Comparison of ENCODE assay signal across 16 cellular contexts in genomic region chr1:44603718-44604117, GRCh38.
DNase-seq lines count a peak whose midpoint lies in the region; ATAC-seq and TF ChIP-seq lines count a peak whose summit lies in the region.
"Had no signal": no experiment of that assay in that cellular context is flagged by ENCODE, and none has a peak within 500 bp of the region (broad histone marks: within the 10 kb centered on the region; RNA-seq: fewer than 3 reads in every experiment).

No MANE protein-coding gene starts in this region.

- H3K4me3 Mint-ChIP-seq in chondrocyte (ENCODE audit: unreplicated experiment) = no peak overlapping the region
- H3K4me3 Mint-ChIP-seq: activated naive CD8-positive, alpha-beta T cell treated with anti-CD3 and anti-CD28 coated beads for 36 hours; nephron; T-cell had no signal

- no peaks in the 10 kb centered on the region for H3K36me3 ChIP-seq in SK-N-SH (replicated peaks in 1 of 2; ENCODE audit: control insufficient read depth in 1 of 2, insufficient read depth in 2 of 2, low read length in 1 of 2)
- H3K36me3 ChIP-seq: cardiac muscle cell had no signal

- no peak overlapping the region for H3K27ac ChIP-seq in SK-N-SH (ENCODE audit: low read depth in 2 of 2, low read length in 1 of 2)
- H3K27ac ChIP-seq: cardiac muscle cell, PC-9 had no signal

- no peaks in the 10 kb centered on the region for H3K9me3 ChIP-seq in SK-N-SH

- H3K4me1 Mint-ChIP-seq in chondrocyte (ENCODE audit: low read depth) = no peaks in the 10 kb centered on the region
- H3K4me1 Mint-ChIP-seq: activated naive CD8-positive, alpha-beta T cell treated with anti-CD3 and anti-CD28 coated beads for 36 hours; T-cell had no signal

- H3K4me2 ChIP-seq in SK-N-SH = no peak overlapping the region
- H3K4me2 ChIP-seq: PC-9 had no signal

- H3K79me2 ChIP-seq in SK-N-SH (ENCODE audit: insufficient read depth) = no peaks in the 10 kb centered on the region

- H3K9me2 ChIP-seq in SK-N-SH = no peaks in the 10 kb centered on the region

- H3K27ac Mint-ChIP-seq in chondrocyte (ENCODE audit: unreplicated experiment) = no peak overlapping the region
- H3K27ac Mint-ChIP-seq: activated naive CD8-positive, alpha-beta T cell treated with anti-CD3 and anti-CD28 coated beads for 36 hours; nephron; T-cell had no signal

- ATAC-seq in SK-N-SH treated with all-trans-retinoic acid at 6 μM for 48 hours (no peak; the same call in 2 of the 3 replicates), GM21529 (IDR thresholded peaks at IDR 0.05; ENCODE audit: unreplicated experiment) (no peak), HG02884 (IDR thresholded peaks at IDR 0.05; ENCODE audit: unreplicated experiment) (no peak)
- ATAC-seq: right cardiac atrium, T-cell had no signal

- H3K9me3 Mint-ChIP-seq in chondrocyte (ENCODE audit: low read depth) = no peaks in the 10 kb centered on the region
- H3K9me3 Mint-ChIP-seq: activated naive CD8-positive, alpha-beta T cell treated with anti-CD3 and anti-CD28 coated beads for 36 hours; nephron; T-cell had no signal

- DNase-seq in SK-N-SH = peak; percentile 46
- DNase-seq in NCI-H2227 treated with DMSO at 0.1 percent for 48 hours (lab: John Stamatoyannopoulos, UW) = peak; percentile 64
- peak; percentile 56 for DNase-seq in chondrocyte (ENCODE audit: low spot score)
- no peak for DNase-seq in foreskin melanocyte
- no peak for DNase-seq in glomerular visceral epithelial cell (ENCODE audit: extremely low spot score)
- DNase-seq: activated naive CD8-positive, alpha-beta T cell treated with anti-CD3 and anti-CD28 coated beads for 36 hours; NCI-H226; PC-9; right cardiac atrium; stimulated activated CD4-positive, alpha-beta T cell treated with anti-CD3 and anti-CD28 coated beads, Interleukin-2, amount 100 ng/mL, for 48 hours; T-cell had no signal

- no peak overlapping the region for H3K4me3 ChIP-seq in SK-N-SH (ENCODE audit: low read depth in 2 of 2, low read length in 1 of 2)
- H3K4me3 ChIP-seq: cardiac muscle cell, PC-9 had no signal

- H3K4me1 ChIP-seq in SK-N-SH (ENCODE audit: control insufficient read depth in 1 of 2, insufficient read depth in 2 of 2, low read depth in 1 of 2, low read length in 1 of 2) = peaks cover 0 to 24% of the 10 kb centered on the region in 2 experiments; a peak in 2 of 4 replicates

- no peak for TF ChIP-seq RAD21 in SK-N-SH (IDR thresholded peaks at IDR 0.05; ENCODE audit: low read length)

- TF ChIP-seq CTCF in SK-N-SH (IDR thresholded peaks at IDR 0.05) = no peak
- no peak for TF ChIP-seq CTCF in chondrocyte (IDR thresholded peaks at IDR 0.05)

- no peak for TF ChIP-seq EP300 in SK-N-SH (IDR thresholded peaks at IDR 0.05; ENCODE audit: borderline replicate concordance in 1 of 2, low read depth in 1 of 2, low read length in 1 of 2)

- peaks cover 25% of the 10 kb centered on the region; the same call in 1 of the 2 replicates for H3K27me3 ChIP-seq in SK-N-SH (ENCODE audit: insufficient read depth)

- no peak overlapping the region for H2AFZ ChIP-seq in SK-N-SH (ENCODE audit: low read depth)
- H2AFZ ChIP-seq: PC-9 had no signal

- 42% methylated on average over 4 of the region's 4 CpGs for WGBS in SK-N-SH (ENCODE audit: low lambda C conversion rate)

- H3K27me3 Mint-ChIP-seq in chondrocyte (ENCODE audit: low read depth) = peaks cover 16% of the 10 kb centered on the region
- H3K27me3 Mint-ChIP-seq: activated naive CD8-positive, alpha-beta T cell treated with anti-CD3 and anti-CD28 coated beads for 36 hours; T-cell had no signal

- H3F3A ChIP-seq in SK-N-SH (replicated peaks; ENCODE audit: insufficient read depth) = no peaks in the 10 kb centered on the region

- POLR2A ChIA-PET in SK-N-SH (lab: Yijun Ruan, JAX) = interaction anchor here (1.0 to 1.6 kb wide), 4 partner anchors 12 to 49 kb away, joined by 3 to 10 read pairs (median 3); no protein-coding TSS in a partner anchor

- CTCF ChIA-PET in SK-N-SH (lab: Yijun Ruan, JAX) = interaction anchor here (0.7 to 4.6 kb wide), 10 partner anchors 9 to 567 kb away, joined by 3 to 54 read pairs (median 5); no protein-coding TSS in a partner anchor

- H4K20me1 ChIP-seq in SK-N-SH (ENCODE audit: insufficient read depth) = no peaks in the 10 kb centered on the region

- H3K9ac ChIP-seq in SK-N-SH = no peak overlapping the region

- H3K36me3 Mint-ChIP-seq in chondrocyte (ENCODE audit: low read depth) = no peaks in the 10 kb centered on the region
- H3K36me3 Mint-ChIP-seq: activated naive CD8-positive, alpha-beta T cell treated with anti-CD3 and anti-CD28 coated beads for 36 hours; T-cell had no signal

TF ChIP-seq in SK-N-SH, 30 proteins besides CTCF, POLR2A, EP300 and RAD21 (continues in another document):
- TF ChIP-seq TEAD4 (IDR thresholded peaks at IDR 0.05; ENCODE audit: borderline replicate concordance, insufficient read depth) (no peak), GATA2 (CRISPR knock-in tag; IDR thresholded peaks at IDR 0.05) (no peak), SMC3 (IDR thresholded peaks at IDR 0.05; ENCODE audit: low read depth, low read length) (no peak), RFX5 (IDR thresholded peaks at IDR 0.05; ENCODE audit: low read length) (no peak), SIN3A (IDR thresholded peaks at IDR 0.05; ENCODE audit: borderline replicate concordance, low read depth, low read length) (no peak), ELF1 (IDR thresholded peaks at IDR 0.05) (no peak), EZH2phosphoT487 (IDR thresholded peaks at IDR 0.05; ENCODE audit: borderline replicate concordance, low read depth) (no peak), MEF2A (IDR thresholded peaks at IDR 0.05; ENCODE audit: borderline replicate concordance, low read depth) (no peak), USF2 (IDR thresholded peaks at IDR 0.05; ENCODE audit: borderline replicate concordance, low read depth, low read length) (no peak), RCOR1 (IDR thresholded peaks at IDR 0.05; ENCODE audit: low read length) (no peak)
- TF ChIP-seq, protein P1, sequence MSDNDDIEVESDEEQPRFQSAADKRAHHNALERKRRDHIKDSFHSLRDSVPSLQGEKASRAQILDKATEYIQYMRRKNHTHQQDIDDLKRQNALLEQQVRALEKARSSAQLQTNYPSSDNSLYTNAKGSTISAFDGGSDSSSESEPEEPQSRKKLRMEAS (IDR thresholded peaks at IDR 0.05; ENCODE audit: low read depth) = no peak
- TF ChIP-seq, protein P2, sequence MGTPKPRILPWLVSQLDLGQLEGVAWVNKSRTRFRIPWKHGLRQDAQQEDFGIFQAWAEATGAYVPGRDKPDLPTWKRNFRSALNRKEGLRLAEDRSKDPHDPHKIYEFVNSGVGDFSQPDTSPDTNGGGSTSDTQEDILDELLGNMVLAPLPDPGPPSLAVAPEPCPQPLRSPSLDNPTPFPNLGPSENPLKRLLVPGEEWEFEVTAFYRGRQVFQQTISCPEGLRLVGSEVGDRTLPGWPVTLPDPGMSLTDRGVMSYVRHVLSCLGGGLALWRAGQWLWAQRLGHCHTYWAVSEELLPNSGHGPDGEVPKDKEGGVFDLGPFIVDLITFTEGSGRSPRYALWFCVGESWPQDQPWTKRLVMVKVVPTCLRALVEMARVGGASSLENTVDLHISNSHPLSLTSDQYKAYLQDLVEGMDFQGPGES (IDR thresholded peaks at IDR 0.05; ENCODE audit: low read depth, low read length) = no peak

TF ChIP-seq in SK-N-SH treated with all-trans-retinoic acid at 6 μM for 48 hours, 23 proteins besides CTCF, POLR2A, EP300 and RAD21 (continues in another document):
- TF ChIP-seq PPARA (CRISPR knock-in tag; IDR thresholded peaks at IDR 0.05; ENCODE audit: borderline replicate concordance) = no peak
- TF ChIP-seq ZC3H10 (CRISPR knock-in tag; IDR thresholded peaks at IDR 0.05) = no peak
- TF ChIP-seq BACH2 (CRISPR knock-in tag; IDR thresholded peaks at IDR 0.05; ENCODE audit: borderline replicate concordance) = no peak
- TF ChIP-seq, protein P3, sequence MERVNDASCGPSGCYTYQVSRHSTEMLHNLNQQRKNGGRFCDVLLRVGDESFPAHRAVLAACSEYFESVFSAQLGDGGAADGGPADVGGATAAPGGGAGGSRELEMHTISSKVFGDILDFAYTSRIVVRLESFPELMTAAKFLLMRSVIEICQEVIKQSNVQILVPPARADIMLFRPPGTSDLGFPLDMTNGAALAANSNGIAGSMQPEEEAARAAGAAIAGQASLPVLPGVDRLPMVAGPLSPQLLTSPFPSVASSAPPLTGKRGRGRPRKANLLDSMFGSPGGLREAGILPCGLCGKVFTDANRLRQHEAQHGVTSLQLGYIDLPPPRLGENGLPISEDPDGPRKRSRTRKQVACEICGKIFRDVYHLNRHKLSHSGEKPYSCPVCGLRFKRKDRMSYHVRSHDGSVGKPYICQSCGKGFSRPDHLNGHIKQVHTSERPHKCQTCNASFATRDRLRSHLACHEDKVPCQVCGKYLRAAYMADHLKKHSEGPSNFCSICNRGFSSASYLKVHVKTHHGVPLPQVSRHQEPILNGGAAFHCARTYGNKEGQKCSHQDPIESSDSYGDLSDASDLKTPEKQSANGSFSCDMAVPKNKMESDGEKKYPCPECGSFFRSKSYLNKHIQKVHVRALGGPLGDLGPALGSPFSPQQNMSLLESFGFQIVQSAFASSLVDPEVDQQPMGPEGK (CRISPR knock-in tag; IDR thresholded peaks at IDR 0.05; ENCODE audit: borderline replicate concordance) = no peak
- TF ChIP-seq ARNTL (CRISPR knock-in tag; IDR thresholded peaks at IDR 0.05; ENCODE audit: borderline replicate concordance, low read depth) = no peak
- TF ChIP-seq POU6F1 (CRISPR knock-in tag; IDR thresholded peaks at IDR 0.05; ENCODE audit: borderline replicate concordance, low read depth) = no peak
- no peak for TF ChIP-seq ZNF565 (CRISPR knock-in tag; conservative IDR thresholded peaks at IDR 0.05; ENCODE audit: low read depth)
- no peak for TF ChIP-seq CSDC2 (CRISPR knock-in tag; IDR thresholded peaks at IDR 0.05)
- TF ChIP-seq ZNF8 (CRISPR knock-in tag; IDR thresholded peaks at IDR 0.05) = no peak

Comparison
In these comparisons a context has a peak if more than half of its experiments do, and no peak if none do; other contexts are left out.
1. DNase-seq: peak in SK-N-SH (single experiment), NCI-H2227 treated with DMSO at 0.1 percent for 48 hours (single experiment) and chondrocyte (single experiment); none in foreskin melanocyte (single experiment) and glomerular visceral epithelial cell (single experiment).